ENCODE assay signal across 25 cellular contexts in genomic region chr11:71201231-71201630, GRCh38. TPM values are rescaled to one million over a fixed set of nuclear protein-coding genes. Genes with fewer than 3 reads are reported as not detected.
"Had no signal": no experiment of that assay in that cellular context is flagged by ENCODE, and none has a peak within 500 bp of the region (broad histone marks: within the 10 kb centered on the region; RNA-seq: fewer than 3 reads in every experiment).

No MANE protein-coding gene starts in this region.

- DNase-seq: activated CD4-positive, alpha-beta T cell treated with anti-CD3 and anti-CD28 coated beads for 4 hours; activated CD8-positive, alpha-beta memory T cell treated with anti-CD3 and anti-CD28 coated beads, Interleukin-2, amount 50 U/mL, for 4 hours; activated CD8-positive, alpha-beta T cell treated with anti-CD3 and anti-CD28 coated beads for 36 hours; activated gamma-delta T cell treated with Interleukin-2 at 50 U/mL for 16 hours; activated naive CD4-positive, alpha-beta T cell treated with anti-CD3 and anti-CD28 coated beads, Interleukin-2, amount 10 ng/mL, durations not matched to agents 7 days and 5 days; activated naive CD8-positive, alpha-beta T cell treated with anti-CD3 and anti-CD28 coated beads for 36 hours; activated T-cell treated with anti-CD3 and anti-CD28 coated beads, Interleukin-2, amount 50 U/mL, for 72 hours; NCI-H1092; NCI-H1417; NCI-H2107; NCI-H2171 treated with DMSO at 0.1 percent for 48 hours; NCI-H226; NCI-H526; NCI-H774; OCI-M1; RPMI8226; SHP77; T-helper 2 cell; T1000 had no signal

- H3K27me3 ChIP-seq: breast epithelium, SJSA1 had no signal

- H3K9ac ChIP-seq: KMS-11 had no signal

- H3K4me2 ChIP-seq: KMS-11 had no signal

- ATAC-seq: activated CD8-positive, alpha-beta T cell treated with anti-CD3 and anti-CD28 coated beads for 36 hours; activated T-cell treated with anti-CD3 and anti-CD28 coated beads, Interleukin-2, amount 50 U/mL, for 72 hours; Panc1; SK-N-SH treated with all-trans-retinoic acid at 6 μM for 48 hours had no signal

- H3K9me3 ChIP-seq: breast epithelium, SJSA1 had no signal

- H3K4me1 ChIP-seq: breast epithelium had no signal

- H3K4me3 ChIP-seq: breast epithelium, SJSA1 had no signal

- H3K36me3 ChIP-seq: breast epithelium, SJSA1 had no signal

- H3K27ac ChIP-seq: breast epithelium, KMS-11, SJSA1 had no signal

RNA-seq across cellular contexts. Expression of gene SHANK2, which starts 51.1 kb away (rescaled TPM):
- total RNA-seq: activated CD8-positive, alpha-beta T cell treated with anti-CD3 and anti-CD28 coated beads for 36 hours; activated naive CD8-positive, alpha-beta T cell treated with anti-CD3 and anti-CD28 coated beads for 36 hours; activated T-helper 2 cell treated with anti-CD3 and anti-CD28 coated beads, Interferon-gamma antibody, Interleukin-2, Interleukin-4, amounts not matched to agents 10 μg/mL and 5 μg/mL and 100 μg/mL, durations not matched to agents 14 hours and 24 hours and 36 hours had no signal
